16 cellular contexts compared by ENCODE assay signal in genomic region chr11:57308426-57309060, GRCh38. TPM values are rescaled to one million over a fixed set of nuclear protein-coding genes. Genes with fewer than 3 reads are reported as not detected.
A peak's percentile ranks its signal among the peaks of the same experiment; 100 is the strongest.
DNase-seq lines count a peak whose midpoint lies in the region; ATAC-seq, FAIRE-seq and TF ChIP-seq lines count a peak whose summit lies in the region.
"Had no signal": no experiment of that assay in that cellular context is flagged by ENCODE, and none has a peak within 500 bp of the region (broad histone marks: within the 10 kb centered on the region; RNA-seq: fewer than 3 reads in every experiment).

No MANE protein-coding gene starts in this region.

- H3K4me1 Mint-ChIP-seq in CD14-positive monocyte, result peaks cover 30% of the 10 kb centered on the region
- H3K4me1 Mint-ChIP-seq in MCF 10A (ENCODE audit: insufficient read depth, unreplicated experiment), result peaks cover 59% of the 10 kb centered on the region

- H3K4me3 ChIP-seq in kidney (ENCODE audit: low read length in 2 of 2) (no peak overlapping the region), skeletal muscle tissue (ENCODE audit: low read length in 3 of 3) (peak overlapping the region in 2 of 3 donors; percentile 6 to 44)
- H3K4me3 ChIP-seq: dorsolateral prefrontal cortex, K562, neural progenitor cell had no signal

- intact Hi-C loops in CD14-positive monocyte (cut with micrococcal nuclease), result no loop called here
- intact Hi-C loops in MCF 10A (cut with micrococcal nuclease), result no loop called here
- intact Hi-C loops in kidney (cut with DNase I), result no loop called here

- peaks cover 0 to 2% of the 10 kb centered on the region in 2 donors for H3K36me3 Mint-ChIP-seq in CD14-positive monocyte
- H3K36me3 Mint-ChIP-seq in MCF 10A (ENCODE audit: insufficient read depth, unreplicated experiment), result peaks cover 95% of the 10 kb centered on the region

- CTCF ChIA-PET in MCF 10A (lab: Yijun Ruan, JAX), result interaction anchor here (0.6 to 1.7 kb wide), 6 partner anchors 13 to 738 kb away, joined by 3 to 12 read pairs (median 3); no protein-coding TSS in a partner anchor

- H3K36me3 ChIP-seq in kidney (ENCODE audit: control insufficient read depth in 1 of 2, insufficient read depth in 2 of 2, low read length in 2 of 2) (peaks cover 8% of the 10 kb centered on the region in 2 donors), skeletal muscle tissue (ENCODE audit: control insufficient read depth in 3 of 3, insufficient read depth in 3 of 3, low read length in 3 of 3) (peaks cover 7 to 27% (median 18%) of the 10 kb centered on the region in 3 donors)
- H3K36me3 ChIP-seq: neural progenitor cell had no signal

- DNase-seq in CD14-positive monocyte (ENCODE audit: low spot score) (no peak), MCF 10A (ENCODE audit: unreplicated experiment) (no peak), kidney (peak; percentile 50), dermis blood vessel endothelial cell (no peak), putamen (ENCODE audit: low spot score) (no peak), islet precursor cell (no peak)
- DNase-seq: dorsolateral prefrontal cortex, NCI-H1105, NCI-H446 had no signal

- H3K27me3 ChIP-seq in skeletal muscle tissue (ENCODE audit: control insufficient read depth in 3 of 3, insufficient read depth in 3 of 3, low read length in 3 of 3), result no peaks in the 10 kb centered on the region
- H3K27me3 ChIP-seq: dorsolateral prefrontal cortex, neural progenitor cell had no signal

- H3K9ac ChIP-seq in kidney (ENCODE audit: low read length in 2 of 2), result no peak overlapping the region
- H3K9ac ChIP-seq in skeletal muscle tissue (ENCODE audit: low read depth in 1 of 3, low read length in 3 of 3), result peak overlapping the region in 2 of 3 donors; percentile 50 to 60
- H3K9ac ChIP-seq: neural progenitor cell had no signal

- H3K27me3 Mint-ChIP-seq in CD14-positive monocyte (ENCODE audit: low read depth in 3 of 3) (peaks cover 4 to 9% (median 9%) of the 10 kb centered on the region in 3 donors), MCF 10A (ENCODE audit: insufficient read depth, unreplicated experiment) (no peaks in the 10 kb centered on the region)
- H3K27me3 Mint-ChIP-seq: stimulated activated naive CD8-positive, alpha-beta T cell treated with anti-CD3 and anti-CD28 coated beads, Interleukin-15, Interleukin-2, amounts not matched to agents 100 ng/mL and 50 ng/mL, for 24 hours had no signal

- FAIRE-seq in kidney (lab: Jason Lieb, UNC), result no peak
- FAIRE-seq: K562 had no signal

- H3K27ac Mint-ChIP-seq in CD14-positive monocyte (peak overlapping the region in 4 of 7 donors; percentile 16 to 68 (median 59)), MCF 10A (ENCODE audit: low read depth, unreplicated experiment) (peak overlapping the region; percentile 95)
- H3K27ac Mint-ChIP-seq: neural progenitor cell; stimulated activated naive CD8-positive, alpha-beta T cell treated with anti-CD3 and anti-CD28 coated beads, Interleukin-15, Interleukin-2, amounts not matched to agents 100 ng/mL and 50 ng/mL, for 24 hours had no signal

- H3K4me3 Mint-ChIP-seq in CD14-positive monocyte (no peak overlapping the region), MCF 10A (ENCODE audit: unreplicated experiment) (peak overlapping the region; percentile 80)
- H3K4me3 Mint-ChIP-seq: stimulated activated naive CD8-positive, alpha-beta T cell treated with anti-CD3 and anti-CD28 coated beads, Interleukin-15, Interleukin-2, amounts not matched to agents 100 ng/mL and 50 ng/mL, for 24 hours had no signal

- peaks cover 5 to 19% of the 10 kb centered on the region in 2 donors for H3K4me1 ChIP-seq in kidney (ENCODE audit: control insufficient read depth in 1 of 2, insufficient read depth in 1 of 2, low read depth in 1 of 2, low read length in 2 of 2)
- peaks cover 79 to 87% (median 80%) of the 10 kb centered on the region in 3 donors for H3K4me1 ChIP-seq in skeletal muscle tissue (ENCODE audit: control insufficient read depth in 3 of 3, insufficient read depth in 3 of 3, low read length in 3 of 3)

- H3K9me3 Mint-ChIP-seq in CD14-positive monocyte (no peaks in the 10 kb centered on the region), MCF 10A (ENCODE audit: unreplicated experiment) (no peaks in the 10 kb centered on the region)
- H3K9me3 Mint-ChIP-seq: neural progenitor cell; stimulated activated naive CD8-positive, alpha-beta T cell treated with anti-CD3 and anti-CD28 coated beads, Interleukin-15, Interleukin-2, amounts not matched to agents 100 ng/mL and 50 ng/mL, for 24 hours had no signal

- ATAC-seq in GM19397 (IDR thresholded peaks at IDR 0.05; ENCODE audit: unreplicated experiment), result no peak
- ATAC-seq: K562 had no signal

- H3K9me3 ChIP-seq in kidney (ENCODE audit: control insufficient read depth in 1 of 2, low read length in 2 of 2), result no peaks in the 10 kb centered on the region
- H3K9me3 ChIP-seq in skeletal muscle tissue (ENCODE audit: control insufficient read depth in 3 of 3, low read length in 3 of 3), result no peaks in the 10 kb centered on the region

- H3K27ac ChIP-seq in kidney (ENCODE audit: low read depth in 2 of 2, low read length in 2 of 2), result no peak overlapping the region
- peak overlapping the region; percentile 46 for H3K27ac ChIP-seq in skeletal muscle tissue (ENCODE audit: low read depth, low read length)
- H3K27ac ChIP-seq: dorsolateral prefrontal cortex, neural progenitor cell had no signal

- BruUV-seq in MCF 10A (replicated peaks; lab: Mats Ljungman, UMichigan), result no TSS peak

- POLR2A ChIA-PET in MCF 10A (lab: Yijun Ruan, JAX), result interaction anchor here (0.6 to 13.4 kb wide), 9 partner anchors 14 to 1567 kb away, joined by 3 to 362 read pairs (median 4); partner anchors contain the start of genes CTNND1 and TNKS1BP1

- TF ChIP-seq CTCF in CD14-positive monocyte (IDR thresholded peaks at IDR 0.05) (no peak), MCF 10A (IDR thresholded peaks at IDR 0.05; ENCODE audit: unreplicated experiment) (no peak), kidney (IDR thresholded peaks at IDR 0.05; ENCODE audit: borderline replicate concordance, extremely low read depth, insufficient read depth) (no peak)

RNA-seq across cellular contexts. Expression of gene TNKS1BP1, which starts 16.2 kb away (rescaled TPM):
- polyA plus RNA-seq in CD14-positive monocyte (under 1 TPM; 0.29 to 0.50 TPM), kidney (ENCODE audit: insufficient read depth, low read depth, low replicate concordance) (53.3 TPM)
- total RNA-seq in MCF 10A (2022) (198 and 202 TPM in 2 replicates), kidney (206 TPM), skeletal muscle tissue (65.2 TPM), dermis blood vessel endothelial cell (74.3 and 79.6 TPM in 2 replicates)

RNA-seq across cellular contexts. Expression of gene SSRP1, which starts 27.1 kb away (rescaled TPM):
- polyA plus RNA-seq in CD14-positive monocyte (10 to 100 TPM in 1 of 2 donors, 1 to 10 TPM in 1; 9.8 to 14.7 TPM), kidney (ENCODE audit: insufficient read depth, low read depth, low replicate concordance) (44.5 TPM)
- total RNA-seq in MCF 10A (2022) (159 and 229 TPM in 2 replicates), kidney (78.5 TPM), skeletal muscle tissue (38.6 TPM), dermis blood vessel endothelial cell (58.9 and 160 TPM in 2 replicates)

RNA-seq across cellular contexts. Expression of gene P2RX3, which starts 29.6 kb away (rescaled TPM):
- not detected for polyA plus RNA-seq in CD14-positive monocyte
- not detected in 2 replicates for total RNA-seq in MCF 10A (2022)
- not detected for total RNA-seq in kidney
- polyA plus RNA-seq in kidney (ENCODE audit: insufficient read depth, low read depth, low replicate concordance), result not detected
- 1.6 TPM for total RNA-seq in skeletal muscle tissue
- not detected in 2 replicates for total RNA-seq in dermis blood vessel endothelial cell
- total RNA-seq: K562, lung microvascular endothelial cell, OCI-LY7 had no signal
- polyA plus RNA-seq: K562 had no signal

Comparison
In these comparisons a context has a peak if more than half of its experiments do, and no peak if none do; other contexts are left out.
1. H3K4me3 ChIP-seq: peak in skeletal muscle tissue (2 of 3); none in kidney (0 of 2).
2. H3K9ac ChIP-seq: peak in skeletal muscle tissue (2 of 3); none in kidney (0 of 2).